ENCODE assay signal across 12 cellular contexts in the genomic region with DNA sequence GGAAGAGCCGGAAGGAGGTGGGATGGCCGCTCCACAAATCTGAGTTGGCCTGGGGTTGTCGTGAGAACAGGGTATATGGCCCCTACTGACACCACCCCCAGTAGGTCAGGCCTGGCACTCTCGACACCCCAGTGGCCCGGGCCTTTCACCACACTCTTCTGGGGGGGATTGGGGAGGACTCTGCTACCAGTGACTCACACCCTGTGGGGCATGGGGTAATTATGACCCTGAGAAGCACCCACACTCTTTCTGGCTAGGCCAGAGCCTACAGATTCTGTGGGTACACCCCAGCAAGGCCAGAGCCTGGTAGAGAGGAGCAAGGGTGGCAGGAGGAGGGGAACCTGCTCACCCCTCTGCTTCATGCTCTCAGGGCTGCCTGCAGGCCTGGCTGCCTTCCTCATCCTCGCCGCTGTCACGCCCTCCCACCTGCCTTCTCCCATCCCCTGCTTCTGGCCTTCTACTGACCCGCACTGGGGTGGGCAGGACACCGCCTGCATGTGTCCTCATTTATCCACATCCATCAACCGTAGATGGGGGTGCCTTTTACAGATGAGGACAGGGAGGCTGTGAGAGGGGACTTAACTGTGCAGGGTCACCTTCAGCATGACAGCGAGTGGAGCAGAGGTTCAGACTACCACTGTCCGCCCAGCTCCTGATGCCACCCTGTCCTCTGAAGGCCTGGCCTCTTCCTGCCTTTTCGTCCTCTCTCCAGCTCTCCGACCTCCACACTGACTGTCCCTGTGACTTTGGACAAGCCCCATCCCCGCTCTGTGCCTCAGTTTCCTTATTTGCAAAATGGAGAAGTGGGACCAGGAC. TPM values are rescaled to one million over a fixed set of nuclear protein-coding genes. Genes with fewer than 3 reads are reported as not detected.
DNase-seq lines count a peak whose midpoint lies in the region; ATAC-seq, FAIRE-seq and TF ChIP-seq lines count a peak whose summit lies in the region.
"Had no signal": no experiment of that assay in that cellular context is flagged by ENCODE, and none has a peak within 500 bp of the region (broad histone marks: within the 10 kb centered on the region; RNA-seq: fewer than 3 reads in every experiment).

No MANE protein-coding gene starts in this region.

- CTCF ChIA-PET in A549 (lab: Yijun Ruan, JAX): interaction anchor here (1.4 to 25.8 kb wide), 4 partner anchors 13 to 34 kb away, joined by 3 to 601 read pairs (median 8); no protein-coding TSS in a partner anchor

- peak overlapping the region; percentile 53 to 96 (median 76) for H3K27ac Mint-ChIP-seq in naive B cell
- H3K27ac Mint-ChIP-seq: H9 had no signal

- H3K9me3 Mint-ChIP-seq in naive B cell: no peaks in the 10 kb centered on the region
- H3K9me3 Mint-ChIP-seq: H9 had no signal

- H3K36me3 Mint-ChIP-seq in naive B cell: no peaks in the 10 kb centered on the region

- TF ChIP-seq RAD21 in A549 (conservative IDR thresholded peaks at IDR 0.05 in 1 of 2, IDR thresholded peaks at IDR 0.05 in 1 of 2): no peak

- FAIRE-seq in A549 (lab: Jason Lieb, UNC): no peak

- peaks cover 5% of the 10 kb centered on the region for H3K36me3 ChIP-seq in DOHH2 (ENCODE audit: control insufficient read depth, low read length)

- no peaks in the 10 kb centered on the region for H3K9me2 ChIP-seq in DOHH2 (replicated peaks; ENCODE audit: control insufficient read depth, low read length)

- peak overlapping the region; percentile 16 to 81; a peak in 4 of 6 replicates for H3K27ac ChIP-seq in A549
- H3K27ac ChIP-seq in DOHH2 (ENCODE audit: low read depth, low read length): peak overlapping the region; percentile 98

- TF ChIP-seq CTCF in A549 (IDR thresholded peaks at IDR 0.05) (no peak), DOHH2 (IDR thresholded peaks at IDR 0.05; ENCODE audit: low read depth, low read length, poor library complexity, severe bottlenecking) (no peak)

- H3K4me3 ChIP-seq in A549 (no peak overlapping the region), DOHH2 (ENCODE audit: low read length) (peak overlapping the region; percentile 77)

- H3K4me3 Mint-ChIP-seq in naive B cell: no peak overlapping the region
- H3K4me3 Mint-ChIP-seq: H9 had no signal

- no peak for TF ChIP-seq POLR2A in A549 (IDR thresholded peaks at IDR 0.05; ENCODE audit: low read length)

- DNase-seq in A549 (ENCODE audit: low read depth in 1 of 2, low spot score in 1 of 2) (no peak), naive B cell (no peak), NCI-H524 (lab: John Stamatoyannopoulos, UW) (no peak)
- DNase-seq in activated CD8-positive, alpha-beta memory T cell treated with anti-CD3 and anti-CD28 coated beads, Interleukin-2, amount 50 U/mL, for 48 hours: peak; percentile 68
- DNase-seq: H9, KG1, T1000 had no signal

- H3K4me2 ChIP-seq in A549 (no peak overlapping the region), DOHH2 (ENCODE audit: low read length) (peak overlapping the region; percentile 97)

- H3K9me3 ChIP-seq in A549: no peaks in the 10 kb centered on the region
- H3K9me3 ChIP-seq in DOHH2 (ENCODE audit: control insufficient read depth, insufficient read depth, low read length): no peaks in the 10 kb centered on the region

- 0 out of 2 replicates have a peak, but pooled peaks cover 6% of the 10 kb centered on the region for H3K79me2 ChIP-seq in DOHH2 (ENCODE audit: control insufficient read depth, low read length)

- WGBS in A549 (ENCODE audit: missing lambda C conversion rate): 93% methylated on average over 15 of the region's 16 CpGs

- H4K20me1 ChIP-seq in DOHH2 (ENCODE audit: control insufficient read depth, insufficient read depth, low read depth, low read length): no peaks in the 10 kb centered on the region

- TF ChIP-seq EP300 in A549 (IDR thresholded peaks at IDR 0.05): no peak

- no peaks in the 10 kb centered on the region for H3K27me3 ChIP-seq in DOHH2 (ENCODE audit: control insufficient read depth, low read length)

- no peaks in the 10 kb centered on the region for H3K27me3 Mint-ChIP-seq in naive B cell

- POLR2A ChIA-PET in A549 (lab: Yijun Ruan, JAX): no interaction called here

- peaks cover 64 to 94% (median 85%) of the 10 kb centered on the region in 3 donors for H3K4me1 Mint-ChIP-seq in naive B cell

- H3F3A ChIP-seq in DOHH2 (ENCODE audit: control insufficient read depth, insufficient read depth): peaks cover 29% of the 10 kb centered on the region

- H3K4me1 ChIP-seq in A549: peaks cover 22% of the 10 kb centered on the region
- H3K4me1 ChIP-seq in DOHH2 (ENCODE audit: control insufficient read depth, low read length): peaks cover 100% of the 10 kb centered on the region

- ATAC-seq in A549 (no peak), naive B cell (ENCODE audit: low read depth in 2 of 2) (no peak), HG02973 (IDR thresholded peaks at IDR 0.05; ENCODE audit: unreplicated experiment) (no peak), GM19324 (IDR thresholded peaks at IDR 0.05; ENCODE audit: low FRiP score, unreplicated experiment) (no peak), HG03432 (IDR thresholded peaks at IDR 0.05; ENCODE audit: unreplicated experiment) (no peak)

TF ChIP-seq in A549, 52 proteins besides CTCF, POLR2A, EP300 and RAD21:
- TF ChIP-seq HOXA7 (CRISPR knock-in tag; IDR thresholded peaks at IDR 0.05): no peak
- TF ChIP-seq FOSB (CRISPR knock-in tag; IDR thresholded peaks at IDR 0.05): no peak
- no peak for TF ChIP-seq MAFK (IDR thresholded peaks at IDR 0.05; ENCODE audit: partially characterized antibody)
- TF ChIP-seq POLR2AphosphoS2 (conservative IDR thresholded peaks at IDR 0.05; ENCODE audit: low read length): no peak
- no peak for TF ChIP-seq HOXB13 (CRISPR knock-in tag; IDR thresholded peaks at IDR 0.05; ENCODE audit: low read depth)
- TF ChIP-seq KDM5A (IDR thresholded peaks at IDR 0.05): no peak
- no peak for TF ChIP-seq JUN (IDR thresholded peaks at IDR 0.05)
- no peak for TF ChIP-seq FOXS1 (CRISPR knock-in tag; IDR thresholded peaks at IDR 0.05)

RNA-seq across cellular contexts. Expression of a gene that starts 18.4 kb away (rescaled TPM):
- polyA plus RNA-seq in A549 (2011; rRNA removed): 0.03 and 0.07 TPM in 2 replicates
- polyA plus RNA-seq in A549 (2012; cell fraction: cytosol; rRNA removed): 0.15 and 0.23 TPM in 2 replicates
- 0.11 and 0.52 TPM in 2 replicates for polyA plus RNA-seq in A549 (2012; cell fraction: nucleus; rRNA removed)
- 0.07 to 0.16 TPM (median 0.10 TPM) in 3 replicates for polyA plus RNA-seq in A549 (2017; fragmentation: RNase III; extraction: RNeasy Plus Mini Kit Qiagen cat#74134 plus additional on column Dnase treatment)
- polyA minus RNA-seq in A549 (2011; rRNA and poly(A)+ RNA removed): not detected in 2 replicates
- under 1 TPM in 3 of 6 donors, not detected in 3; 0.18 to 0.62 (median 0.29) TPM for polyA plus RNA-seq in naive B cell (ENCODE audit: low read depth in 6 of 6)

RNA-seq across cellular contexts. Expression of a gene that starts 30.8 kb away (rescaled TPM):
- polyA plus RNA-seq in A549 (2011; rRNA removed): not detected in 2 replicates
- polyA plus RNA-seq in A549 (2012; cell fraction: cytosol; rRNA removed): not detected in 2 replicates
- polyA plus RNA-seq in A549 (2012; cell fraction: nucleus; rRNA removed): not detected in 2 replicates
- polyA plus RNA-seq in A549 (2017; fragmentation: RNase III; extraction: RNeasy Plus Mini Kit Qiagen cat#74134 plus additional on column Dnase treatment): not detected in 3 replicates
- not detected in 2 replicates for polyA minus RNA-seq in A549 (2011; rRNA and poly(A)+ RNA removed)
- polyA plus RNA-seq in naive B cell (ENCODE audit: low read depth in 6 of 6): not detected
- polyA plus RNA-seq: fibroblast of lung had no signal

RNA-seq across cellular contexts. Expression of a gene that starts 39.1 kb away (rescaled TPM):
- polyA plus RNA-seq in A549 (2011; rRNA removed): not detected in 2 replicates
- polyA plus RNA-seq in A549 (2012; cell fraction: cytosol; rRNA removed): not detected in 2 replicates
- polyA plus RNA-seq in A549 (2012; cell fraction: nucleus; rRNA removed): 0.04 TPM in 1 of 2 replicates, not detected in the other
- polyA plus RNA-seq in A549 (2017; fragmentation: RNase III; extraction: RNeasy Plus Mini Kit Qiagen cat#74134 plus additional on column Dnase treatment): not detected in 3 replicates
- not detected in 2 replicates for polyA minus RNA-seq in A549 (2011; rRNA and poly(A)+ RNA removed)
- polyA plus RNA-seq in naive B cell (ENCODE audit: low read depth in 6 of 6): not detected
- polyA plus RNA-seq: fibroblast of lung had no signal
